8 cellular contexts compared by ENCODE assay signal in the genomic region with DNA sequence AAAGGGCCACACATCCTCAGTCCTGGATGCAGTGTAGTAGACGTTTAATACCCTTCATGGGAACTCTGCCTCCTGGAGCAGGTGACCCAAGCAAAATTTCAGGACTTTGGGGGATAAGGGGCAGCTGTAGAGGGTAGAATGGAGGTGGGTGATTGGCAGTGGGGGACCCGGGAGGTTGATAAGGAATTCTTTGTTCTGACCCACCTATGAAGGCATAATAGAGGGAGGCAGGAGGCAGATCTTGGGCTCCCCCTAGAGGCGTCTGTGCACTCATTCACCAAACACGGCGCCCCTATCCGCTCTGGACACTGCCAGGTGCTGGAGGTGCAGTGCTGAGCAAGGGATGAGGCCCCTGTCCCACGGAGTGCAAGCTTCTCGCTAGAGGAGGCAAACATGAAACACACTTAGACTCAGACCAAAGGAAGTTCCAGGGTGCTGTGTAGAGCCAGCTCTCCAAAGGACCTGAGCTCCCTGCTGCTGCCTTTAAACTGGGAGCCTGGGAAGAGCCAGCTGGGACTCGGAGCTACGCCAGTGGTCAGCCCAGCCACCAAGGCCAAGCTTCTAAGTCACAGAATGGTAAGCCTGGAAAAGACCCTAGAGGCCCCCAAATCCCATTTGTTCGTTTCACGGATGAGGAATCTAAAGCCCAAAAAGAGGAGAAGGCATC. TPM values are rescaled to one million over a fixed set of nuclear protein-coding genes. Genes with fewer than 3 reads are reported as not detected.
DNase-seq lines count a peak whose midpoint lies in the region; ATAC-seq and TF ChIP-seq lines count a peak whose summit lies in the region.

No MANE protein-coding gene starts in this region.

- no peak overlapping the region for H3K27ac ChIP-seq in foreskin keratinocyte
- no peak overlapping the region for H3K27ac ChIP-seq in vagina

- peak; percentile 0 for DNase-seq in DMS153 (lab: John Stamatoyannopoulos, UW)
- peak; percentile 75 for DNase-seq in HuH-7.5 (ENCODE audit: low spot score)
- peak; percentile 49 for DNase-seq in RPMI7951 (ENCODE audit: low read depth)
- peak; percentile 40 to 42 for DNase-seq in activated T-helper 1 cell treated with anti-CD3 and anti-CD28 coated beads, Interleukin-2, amount 50 U/mL, for 16 hours (ENCODE audit: low read depth in 1 of 2, low spot score in 1 of 2)
- peak in 1 of 2 donors; percentile 34 for DNase-seq in foreskin keratinocyte
- peak; percentile 49 for DNase-seq in pons (ENCODE audit: low spot score)
- DNase-seq in vagina (ENCODE audit: extremely low spot score in 2 of 2), result no peak

- H3K27me3 ChIP-seq in foreskin keratinocyte (peaks cover 3% of the 10 kb centered on the region), vagina (no peaks in the 10 kb centered on the region)

- TF ChIP-seq CTCF in foreskin keratinocyte (conservative IDR thresholded peaks at IDR 0.05) (peak; percentile 85), vagina (IDR thresholded peaks at IDR 0.05) (peak; percentile 10 to 53 (median 38))

- no peaks in the 10 kb centered on the region for H3K9me3 ChIP-seq in vagina

- H3K4me1 ChIP-seq in foreskin keratinocyte, result no peaks in the 10 kb centered on the region
- peaks cover 22% of the 10 kb centered on the region for H3K4me1 ChIP-seq in vagina

- no peaks in the 10 kb centered on the region for H3K36me3 ChIP-seq in vagina

- intact Hi-C loops in vagina (cut with DNase I), result no loop called here

- TF ChIP-seq POLR2A in vagina (IDR thresholded peaks at IDR 0.05), result no peak

- H3K4me3 ChIP-seq in vagina, result no peak overlapping the region

- ATAC-seq in GM21515 (IDR thresholded peaks at IDR 0.05; ENCODE audit: unreplicated experiment) (peak; percentile 86), foreskin keratinocyte (peak; percentile 89)

RNA-seq across cellular contexts. Expression of a gene that starts 7.7 kb away (rescaled TPM):
- total RNA-seq in RPMI7951 (2014; rRNA removed; shearing (Covaris generic)), result not detected in 2 replicates
- not detected in 2 replicates for total RNA-seq in foreskin keratinocyte
- polyA plus RNA-seq in foreskin keratinocyte, result not detected in 2 replicates
- 2.7 TPM for total RNA-seq in vagina

RNA-seq across cellular contexts. Expression of a gene that starts 13.6 kb away (rescaled TPM):
- 3.4 and 6.2 TPM in 2 replicates for total RNA-seq in RPMI7951 (2014; rRNA removed; shearing (Covaris generic))
- total RNA-seq in foreskin keratinocyte (6.8 and 7.0 TPM in 2 replicates), vagina (6.4 TPM)
- 4.7 and 6.0 TPM in 2 replicates for polyA plus RNA-seq in foreskin keratinocyte

RNA-seq across cellular contexts. Expression of a gene that starts 26.1 kb away (rescaled TPM):
- total RNA-seq in RPMI7951 (2014; rRNA removed; shearing (Covaris generic)), result 19.4 and 21.1 TPM in 2 replicates
- total RNA-seq in foreskin keratinocyte, result 24.9 and 25.2 TPM in 2 replicates
- 7.7 and 9.5 TPM in 2 replicates for polyA plus RNA-seq in foreskin keratinocyte
- total RNA-seq in vagina, result 16.9 TPM

Comparison
In these comparisons a context has a peak if more than half of its experiments do, and no peak if none do; other contexts are left out.
1. DNase-seq: peak in DMS153 (single experiment), HuH-7.5 (single experiment), RPMI7951 (single experiment), activated T-helper 1 cell treated with anti-CD3 and anti-CD28 coated beads, Interleukin-2, amount 50 U/mL, for 16 hours (2 of 2) and pons (single experiment); none in vagina (0 of 2).